ENCODE assay signal across 9 cellular contexts in the genomic region with DNA sequence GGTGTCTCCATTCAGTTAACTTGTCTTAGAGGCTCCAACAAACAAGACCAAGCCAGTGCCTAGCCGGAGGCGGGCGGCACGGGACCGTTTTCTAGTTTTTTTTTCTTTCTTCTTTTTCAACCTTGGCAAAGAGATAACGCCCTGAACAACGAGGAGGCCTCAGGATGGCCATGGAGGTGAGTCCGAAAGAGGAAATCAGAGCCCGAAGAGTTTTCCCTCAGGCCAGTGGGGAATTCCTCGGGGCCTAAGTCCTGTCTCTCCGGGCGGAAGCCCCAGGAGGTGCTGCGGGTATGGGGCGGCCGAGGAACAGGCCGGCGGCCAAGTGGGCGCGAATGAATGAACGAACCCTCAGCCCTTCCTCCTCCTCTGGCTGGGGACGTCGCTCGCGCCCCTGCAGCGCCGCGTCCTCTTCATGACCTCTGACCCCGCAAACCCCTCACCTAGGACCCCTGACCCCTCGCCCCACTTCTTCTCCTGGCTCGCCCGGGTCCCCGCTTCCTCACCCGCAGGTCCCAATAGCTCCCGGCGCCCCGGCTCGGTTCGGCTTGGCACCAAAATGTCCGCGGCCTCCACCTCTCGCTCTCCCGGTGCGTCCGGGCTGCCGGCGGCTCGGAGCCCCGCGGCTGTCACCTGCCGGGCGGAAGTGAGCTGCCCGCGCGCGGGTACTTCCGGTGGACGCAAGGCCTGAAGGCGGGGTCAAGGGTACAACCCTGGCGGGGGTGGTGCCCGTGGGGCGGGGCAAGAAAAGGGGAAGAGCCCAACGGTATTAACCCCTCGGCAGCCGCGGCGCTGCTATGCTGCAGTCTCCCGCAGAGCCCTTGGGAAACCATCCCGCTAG. TPM values are rescaled to one million over a fixed set of nuclear protein-coding genes. Genes with fewer than 3 reads are reported as not detected.
DNase-seq lines count a peak whose midpoint lies in the region; ATAC-seq, FAIRE-seq and TF ChIP-seq lines count a peak whose summit lies in the region.
"Had no signal": no experiment of that assay in that cellular context is flagged by ENCODE, and none has a peak within 500 bp of the region (broad histone marks: within the 10 kb centered on the region; RNA-seq: fewer than 3 reads in every experiment).

A gene (minus strand): TSS at position 650 of the 838 bp plus-strand sequence. CDS start 21,327 bp downstream, outside the sequence.

- peaks cover 13 to 28% of the 10 kb centered on the region in 2 donors for H3K4me1 ChIP-seq in kidney (ENCODE audit: control insufficient read depth in 1 of 2, insufficient read depth in 1 of 2, low read depth in 1 of 2, low read length in 2 of 2)

- H3K9me3 ChIP-seq in kidney (ENCODE audit: control insufficient read depth in 1 of 2, low read length in 2 of 2) = no peaks in the 10 kb centered on the region

- no peak for FAIRE-seq in kidney (lab: Jason Lieb, UNC)
- FAIRE-seq: TTC549 had no signal

- DNase-seq in AG20443 (ENCODE audit: low spot score) (peak; percentile 99), NCI-H510A treated with DMSO at 0.1 percent for 48 hours (lab: John Stamatoyannopoulos, UW) (peak; percentile 85), cerebellum (ENCODE audit: low spot score) (peak; percentile 98), kidney (peak; percentile 98)
- peak; percentile 91 to 94 for DNase-seq in activated CD4-positive, alpha-beta T cell treated with anti-CD3 and anti-CD28 coated beads for 24 hours (ENCODE audit: low read depth in 2 of 2)
- DNase-seq in stimulated activated CD4-positive, alpha-beta T cell treated with anti-CD3 and anti-CD28 coated beads, Interleukin-15, amount 100 ng/mL, for 24 hours = peak; percentile 99

- peak; percentile 85 for ATAC-seq in HG03439 (IDR thresholded peaks at IDR 0.05; ENCODE audit: unreplicated experiment)

- H3K9ac ChIP-seq in kidney (ENCODE audit: low read length in 2 of 2) = peak within 1 kb of the TSS; percentile 14 to 85

- TF ChIP-seq CTCF in kidney (IDR thresholded peaks at IDR 0.05; ENCODE audit: borderline replicate concordance, extremely low read depth, insufficient read depth) = no peak

- H3K36me3 ChIP-seq in kidney (ENCODE audit: control insufficient read depth in 1 of 2, insufficient read depth in 2 of 2, low read length in 2 of 2) = peaks cover 0 to 2% of the 10 kb centered on the region in 2 donors

- peak within 1 kb of the TSS; percentile 81 to 84 for H3K27ac ChIP-seq in kidney (ENCODE audit: low read depth in 2 of 2, low read length in 2 of 2)

- TF ChIP-seq POLR2A in GM19193 (IDR thresholded peaks at IDR 0.05; ENCODE audit: extremely low read depth, insufficient read depth, insufficient read length) = peak; percentile 93

- intact Hi-C loops in kidney (cut with DNase I) = no loop called here

- peak within 1 kb of the TSS; percentile 52 to 68 for H3K4me3 ChIP-seq in kidney (ENCODE audit: low read length in 2 of 2)

RNA-seq across cellular contexts. Expression of the gene that starts here (rescaled TPM):
- total RNA-seq in cerebellum (35.4 TPM), kidney (82.9 TPM)
- 50.5 TPM for polyA plus RNA-seq in kidney (ENCODE audit: insufficient read depth, low read depth, low replicate concordance)

Comparison
In these comparisons a context has a peak if more than half of its experiments do, and no peak if none do; other contexts are left out.
1. Peak in every context shown above with its lines: DNase-seq, ATAC-seq, H3K4me3 ChIP-seq and H3K27ac ChIP-seq.